Comparison of ENCODE assay signal across 27 cellular contexts in genomic region chr11:2647167-2647566, GRCh38. TPM values are rescaled to one million over a fixed set of nuclear protein-coding genes. Genes with fewer than 3 reads are reported as not detected.
DNase-seq lines count a peak whose midpoint lies in the region; ATAC-seq, FAIRE-seq and TF ChIP-seq lines count a peak whose summit lies in the region.
"Had no signal": no experiment of that assay in that cellular context is flagged by ENCODE, and none has a peak within 500 bp of the region (broad histone marks: within the 10 kb centered on the region; RNA-seq: fewer than 3 reads in every experiment).

No MANE protein-coding gene starts in this region.

- H3K9ac ChIP-seq in K562 (ENCODE audit: insufficient read depth in 1 of 2, low read depth in 2 of 2, low read length in 2 of 2) = no peak overlapping the region
- H3K9ac ChIP-seq: BLaER1 treated with 17β-estradiol and CSF1 and Interleukin-3, amounts not matched to agents 10 nM and 100 nM; GM23248 had no signal

- 48% methylated on average over 1 of the region's 1 CpG for WGBS in K562 (ENCODE audit: insufficient coverage, low coverage, missing lambda C conversion rate)

- H3K36me3 ChIP-seq in OCI-LY7 (ENCODE audit: insufficient read depth, low read length) (no peaks in the 10 kb centered on the region), K562 (ENCODE audit: control insufficient read depth, insufficient read depth, low read length) (no peaks in the 10 kb centered on the region), lower lobe of right lung (no peaks in the 10 kb centered on the region)
- H3K36me3 ChIP-seq: BE2C had no signal

- H3K9me3 ChIP-seq in OCI-LY7 (ENCODE audit: low read length) = peaks cover 47% of the 10 kb centered on the region
- peaks cover 30% of the 10 kb centered on the region for H3K9me3 ChIP-seq in K562 (replicated peaks; ENCODE audit: control insufficient read depth, insufficient read depth, low read depth, low read length)
- H3K9me3 ChIP-seq in lower lobe of right lung = peaks cover 80% of the 10 kb centered on the region
- H3K9me3 ChIP-seq: BE2C had no signal

- no peaks in the 10 kb centered on the region for H3K9me1 ChIP-seq in K562 (ENCODE audit: control insufficient read depth, insufficient read depth, low read length)

- CTCF ChIA-PET in OCI-LY7 (lab: Charles Lee; ENCODE audit: unreplicated experiment) (no interaction called here), K562 (lab: Yijun Ruan, JAX; ENCODE audit: low intra/inter-chr PET ratio) (no interaction called here)

- H3K4me3 Mint-ChIP-seq in mesothelial cell of epicardium (no peak overlapping the region), type B pancreatic cell (no peak overlapping the region)
- H3K4me3 Mint-ChIP-seq: CD14-positive monocyte; CD4-positive, alpha-beta T cell; CD8-positive, alpha-beta memory T cell had no signal

- H3K27me3 Mint-ChIP-seq in mesothelial cell of epicardium (ENCODE audit: low read depth) (no peaks in the 10 kb centered on the region), type B pancreatic cell (no peaks in the 10 kb centered on the region)
- H3K27me3 Mint-ChIP-seq: CD4-positive, alpha-beta T cell had no signal

- DNase-seq in OCI-LY7 (ENCODE audit: low spot score) (no peak), K562 (ENCODE audit: extremely low read depth in 1 of 4, low spot score in 3 of 4) (no peak), mesothelial cell of epicardium (ENCODE audit: low spot score in 2 of 2, unreplicated experiment in 2 of 2) (no peak), type B pancreatic cell (ENCODE audit: extremely low spot score, unreplicated experiment) (no peak), lower lobe of right lung (no peak), SKM-1 (lab: John Stamatoyannopoulos, UW; ENCODE audit: unreplicated experiment) (no peak)
- DNase-seq: 8988T; ACHN; AML-193; BE2C; CD4-positive, alpha-beta T cell; CD8-positive, alpha-beta memory T cell; DMS 273 treated with DMSO at 0.1 percent for 48 hours; DMS79; EL; GDM1; GM23248; H7 had no signal

- H3K27me3 ChIP-seq in K562 (ENCODE audit: control insufficient read depth in 2 of 2, insufficient read depth in 2 of 2, low read length in 2 of 2) (no peaks in the 10 kb centered on the region), lower lobe of right lung (ENCODE audit: low read depth) (no peaks in the 10 kb centered on the region)
- H3K27me3 ChIP-seq: BE2C; BLaER1 treated with 17β-estradiol and CSF1 and Interleukin-3, amounts not matched to agents 10 nM and 100 nM had no signal

- TF ChIP-seq RAD21 in K562 (CRISPR knock-in tag; conservative IDR thresholded peaks at IDR 0.05 in 1 of 2, IDR thresholded peaks at IDR 0.05 in 1 of 2) = no peak

- H4K20me1 ChIP-seq in OCI-LY7 (ENCODE audit: insufficient read depth, low read length) = no peaks in the 10 kb centered on the region
- H4K20me1 ChIP-seq in K562 (replicated peaks; ENCODE audit: control insufficient read depth, insufficient read depth, low read length) = no peaks in the 10 kb centered on the region
- H4K20me1 ChIP-seq: BLaER1 treated with 17β-estradiol and CSF1 and Interleukin-3, amounts not matched to agents 10 nM and 100 nM had no signal

- no peak for ATAC-seq in K562
- ATAC-seq in lower lobe of right lung = no peak
- ATAC-seq in GM18858 (IDR thresholded peaks at IDR 0.05; ENCODE audit: unreplicated experiment) = no peak
- ATAC-seq: A549, HCT116 had no signal

- intact Hi-C loops in OCI-LY7 (cut with micrococcal nuclease; ENCODE audit: unreplicated experiment) = no loop called here
- intact Hi-C loops in K562 (cut with micrococcal nuclease) = no loop called here
- intact Hi-C loops in lower lobe of right lung (cut with DNase I) = no loop called here

- peaks cover 73% of the 10 kb centered on the region for H3K9me3 Mint-ChIP-seq in mesothelial cell of epicardium
- H3K9me3 Mint-ChIP-seq in type B pancreatic cell = peaks cover 20% of the 10 kb centered on the region

- no peak for FAIRE-seq in K562 (lab: Jason Lieb, UNC)
- FAIRE-seq: A549, D721Med, GM12891, GM18507, H1 had no signal

- BruUV-seq in OCI-LY7 (replicated peaks; lab: Mats Ljungman, UMichigan) (TSS peak; percentile 25), K562 (replicated peaks; lab: Mats Ljungman, UMichigan) (no TSS peak)

- in situ Hi-C loops in K562 (cut with MboI) = no loop called here

- H3K9me2 ChIP-seq in OCI-LY7 (ENCODE audit: insufficient read depth, low read length) = no peaks in the 10 kb centered on the region

- no peak overlapping the region for H3K27ac ChIP-seq in OCI-LY7 (ENCODE audit: low read depth, low read length, poor library complexity, severe bottlenecking)
- H3K27ac ChIP-seq in K562 (ENCODE audit: extremely low read depth, low read depth, low read length) = no peak overlapping the region
- H3K27ac ChIP-seq in lower lobe of right lung = no peak overlapping the region
- H3K27ac ChIP-seq: A549; BLaER1 treated with 17β-estradiol and CSF1 and Interleukin-3, amounts not matched to agents 10 nM and 100 nM; GM23248 had no signal

- H3K4me1 Mint-ChIP-seq in mesothelial cell of epicardium = peaks cover 3% of the 10 kb centered on the region
- no peaks in the 10 kb centered on the region for H3K4me1 Mint-ChIP-seq in type B pancreatic cell (ENCODE audit: unreplicated experiment)
- H3K4me1 Mint-ChIP-seq: CD14-positive monocyte; CD8-positive, alpha-beta memory T cell had no signal

- peaks cover 75% of the 10 kb centered on the region for H3K36me3 Mint-ChIP-seq in mesothelial cell of epicardium
- H3K36me3 Mint-ChIP-seq in type B pancreatic cell = peaks cover 25% of the 10 kb centered on the region

- H3K27ac Mint-ChIP-seq in mesothelial cell of epicardium (peak overlapping the region; percentile 82), type B pancreatic cell (peak overlapping the region; percentile 24)
- H3K27ac Mint-ChIP-seq: CD14-positive monocyte; CD4-positive, alpha-beta T cell; CD8-positive, alpha-beta memory T cell had no signal

- TF ChIP-seq CTCF in OCI-LY7 (conservative IDR thresholded peaks at IDR 0.05; ENCODE audit: low read length) (no peak), K562 (IDR thresholded peaks at IDR 0.05 in 2 of 3, conservative IDR thresholded peaks at IDR 0.05 in 1 of 3; ENCODE audit: insufficient read depth in 2 of 3, low read depth in 1 of 3, low read length in 3 of 3) (no peak), mesothelial cell of epicardium (IDR thresholded peaks at IDR 0.05; ENCODE audit: unreplicated experiment) (no peak), type B pancreatic cell (conservative IDR thresholded peaks at IDR 0.05) (no peak), lower lobe of right lung (IDR thresholded peaks at IDR 0.05) (no peak)

- H3K4me3 ChIP-seq in OCI-LY7 (ENCODE audit: low read depth, low read length, poor library complexity, severe bottlenecking) = no peak overlapping the region
- H3K4me3 ChIP-seq in K562 = no peak overlapping the region
- H3K4me3 ChIP-seq in lower lobe of right lung = no peak overlapping the region
- H3K4me3 ChIP-seq: A549; BLaER1 treated with 17β-estradiol and CSF1 and Interleukin-3, amounts not matched to agents 10 nM and 100 nM; GM23248 had no signal

- no peak for TF ChIP-seq EP300 in K562 (IDR thresholded peaks at IDR 0.05; ENCODE audit: low read length)

- POLR2A ChIA-PET in OCI-LY7 (lab: Charles Lee) (no interaction called here), K562 (lab: Yijun Ruan, JAX) (no interaction called here)

- H3K79me2 ChIP-seq in OCI-LY7 (ENCODE audit: insufficient read depth, low read depth, low read length) (no peaks in the 10 kb centered on the region), K562 (ENCODE audit: control insufficient read depth, insufficient read depth, low read length) (no peaks in the 10 kb centered on the region)

- H2AFZ ChIP-seq in OCI-LY7 (ENCODE audit: low read length) (no peak overlapping the region), K562 (ENCODE audit: low read depth, low read length) (no peak overlapping the region)
- H2AFZ ChIP-seq: GM23248 had no signal

- no peak for TF ChIP-seq POLR2A in K562 (conservative IDR thresholded peaks at IDR 0.05)

- no peaks in the 10 kb centered on the region for H3K4me1 ChIP-seq in OCI-LY7 (ENCODE audit: insufficient read depth, low read length, poor library complexity, severe bottlenecking)
- H3K4me1 ChIP-seq in K562 (replicated peaks in 1 of 2; ENCODE audit: control insufficient read depth in 2 of 2, insufficient read depth in 2 of 2, low read length in 2 of 2) = no peaks in the 10 kb centered on the region
- no peaks in the 10 kb centered on the region for H3K4me1 ChIP-seq in lower lobe of right lung
- H3K4me1 ChIP-seq: A549; BE2C; BLaER1 treated with 17β-estradiol and CSF1 and Interleukin-3, amounts not matched to agents 10 nM and 100 nM had no signal

- H3K4me2 ChIP-seq in OCI-LY7 (ENCODE audit: low read length) = no peak overlapping the region
- no peak overlapping the region for H3K4me2 ChIP-seq in K562 (ENCODE audit: insufficient read depth, low read length)
- H3K4me2 ChIP-seq: A549; BLaER1 treated with 17β-estradiol and CSF1 and Interleukin-3, amounts not matched to agents 10 nM and 100 nM had no signal

TF ChIP-seq in K562, 482 proteins besides CTCF, POLR2A, EP300 and RAD21 (continues in another document):
- no peak for TF ChIP-seq BCL6 (CRISPR knock-in tag; IDR thresholded peaks at IDR 0.05)
- 0 out of 2 replicates have a peak, but pooled peaks have one; percentile 46 for TF ChIP-seq ZNF324 (CRISPR knock-in tag; IDR thresholded peaks at IDR 0.05)
- TF ChIP-seq E2F3 (CRISPR knock-in tag; IDR thresholded peaks at IDR 0.05) = no peak
- TF ChIP-seq SMARCE1 (IDR thresholded peaks at IDR 0.05) = no peak
- no peak for TF ChIP-seq KLF10 (CRISPR knock-in tag; IDR thresholded peaks at IDR 0.05)

RNA-seq across cellular contexts. Expression of gene KCNQ1OT1, which starts 52.6 kb away (rescaled TPM):
- 2.5 and 2.9 TPM in 2 replicates for total RNA-seq in OCI-LY7 (2014; rRNA removed; shearing (Covaris generic))
- total RNA-seq in OCI-LY7 (2022) (3.4 TPM in 2 replicates), K562 (2014; rRNA removed) (1.2 and 1.3 TPM in 2 replicates), K562 (2014; rRNA removed; fragmentation: Illumina TruSeq; extraction: Trizol) (2.0 TPM in 2 replicates), K562 (2015; rRNA removed; fragmentation: Illumina TruSeq; extraction: Trizol) (2.2 and 2.3 TPM in 2 replicates), K562 (2021) (1.4 and 1.7 TPM in 2 replicates), mesothelial cell of epicardium (30.5 to 35.1 TPM (median 31.9 TPM) in 3 replicates), type B pancreatic cell (ENCODE audit: low replicate concordance) (3.3 and 7.0 TPM in 2 replicates), lower lobe of right lung (1.6 TPM)
- total RNA-seq in K562 (2011; cell fraction: chromatin; rRNA removed; ENCODE audit: low replicate concordance) = 32.7 and 48.2 TPM in 2 replicates
- 15.8 and 20.9 TPM in 2 replicates for total RNA-seq in K562 (2011; cell fraction: nucleolus; rRNA removed)
- total RNA-seq in K562 (2011; cell fraction: nucleoplasm; rRNA removed) = 36.4 and 61.6 TPM in 2 replicates
- polyA plus RNA-seq in K562 (2011; rRNA removed) (0.74 and 0.92 TPM in 2 replicates), K562 (2014; fragmentation: Illumina TruSeq; extraction: Trizol) (0.48 and 0.51 TPM in 2 replicates), K562 (2014; fragmentation: Nextera tagmentation; extraction: Ambion mirVana) (under 1 TPM; 0.04 to 0.17 TPM), K562 (2014; rRNA removed) (0.50 and 0.64 TPM in 2 replicates)
- polyA plus RNA-seq in K562 (2011; cell fraction: cytosol; rRNA removed) = 0.06 and 0.15 TPM in 2 replicates
- polyA plus RNA-seq in K562 (2011; cell fraction: nucleus; rRNA removed) = 5.9 and 6.5 TPM in 2 replicates
- polyA plus RNA-seq in K562 (2012) = 0.38 and 0.66 TPM in 2 replicates
- 7.7 and 12.9 TPM in 2 replicates for polyA minus RNA-seq in K562 (2011; rRNA and poly(A)+ RNA removed)
- polyA minus RNA-seq in K562 (2011; cell fraction: cytosol; rRNA and poly(A)+ RNA removed) = 0.48 and 1.0 TPM in 2 replicates
- 15.9 and 28.0 TPM in 2 replicates for polyA minus RNA-seq in K562 (2011; cell fraction: nucleus; rRNA and poly(A)+ RNA removed)
